In genomic region chr6:24145690-24146131, GRCh38 we compare ENCODE assay signal across 1 cellular context.
A peak's percentile ranks its signal among the peaks of the same experiment; 100 is the strongest.
TF ChIP-seq lines count a peak whose summit lies in the region.

No MANE protein-coding gene starts in this region.

TF ChIP-seq in HepG2, 621 proteins besides CTCF, POLR2A, EP300 and RAD21 (continued from another document and continues in another):
- no peak for TF ChIP-seq ZNF512 (CRISPR knock-in tag; IDR thresholded peaks at IDR 0.05)
- no peak for TF ChIP-seq GPN1 (CRISPR knock-in tag; IDR thresholded peaks at IDR 0.05; ENCODE audit: borderline replicate concordance)
- TF ChIP-seq E2F5 (CRISPR knock-in tag; conservative IDR thresholded peaks at IDR 0.05), result no peak
- TF ChIP-seq HHEX (CRISPR knock-in tag; IDR thresholded peaks at IDR 0.05), result no peak
- peak; percentile 41; the same call in 1 of the 2 replicates for TF ChIP-seq ZNF281 (CRISPR knock-in tag; IDR thresholded peaks at IDR 0.05; ENCODE audit: borderline replicate concordance)
- 0 out of 2 replicates have a peak, but pooled peaks have one; percentile 49 for TF ChIP-seq ZNF816 (CRISPR knock-in tag; IDR thresholded peaks at IDR 0.05; ENCODE audit: borderline replicate concordance)
- peak; percentile 89 for TF ChIP-seq TCF7L2 (IDR thresholded peaks at IDR 0.05; ENCODE audit: low read depth, low read length)
- no peak for TF ChIP-seq ZNF800 (CRISPR knock-in tag; IDR thresholded peaks at IDR 0.05)
- peak; percentile 50; the same call in 1 of the 2 replicates for TF ChIP-seq ZBTB26 (CRISPR knock-in tag; IDR thresholded peaks at IDR 0.05; ENCODE audit: borderline replicate concordance)
- TF ChIP-seq ZNF121 (CRISPR knock-in tag; IDR thresholded peaks at IDR 0.05), result peak; percentile 99
- no peak for TF ChIP-seq RFX5 (IDR thresholded peaks at IDR 0.05; ENCODE audit: low read depth, low read length)
- no peak for TF ChIP-seq ZNF784 (CRISPR knock-in tag; IDR thresholded peaks at IDR 0.05; ENCODE audit: borderline replicate concordance)
- no peak for TF ChIP-seq ZBED4 (CRISPR knock-in tag; IDR thresholded peaks at IDR 0.05; ENCODE audit: borderline replicate concordance)
- peak; percentile 70; the same call in 1 of the 2 replicates for TF ChIP-seq MIER2 (CRISPR knock-in tag; IDR thresholded peaks at IDR 0.05)
- no peak for TF ChIP-seq AFF4 (CRISPR knock-in tag; IDR thresholded peaks at IDR 0.05)
- TF ChIP-seq ZNF33B (CRISPR knock-in tag; IDR thresholded peaks at IDR 0.05), result no peak
- no peak for TF ChIP-seq ZNF441 (CRISPR knock-in tag; IDR thresholded peaks at IDR 0.05; ENCODE audit: borderline replicate concordance)
- TF ChIP-seq HMG20B (CRISPR knock-in tag; conservative IDR thresholded peaks at IDR 0.05), result no peak
- TF ChIP-seq ZNF788 (CRISPR knock-in tag; IDR thresholded peaks at IDR 0.05; ENCODE audit: borderline replicate concordance), result peak; percentile 43; the same call in 1 of the 2 replicates
- TF ChIP-seq DBP (CRISPR knock-in tag; IDR thresholded peaks at IDR 0.05; ENCODE audit: not compliant biosample characterization), result no peak
- no peak for TF ChIP-seq ZNF552 (CRISPR knock-in tag; IDR thresholded peaks at IDR 0.05; ENCODE audit: borderline replicate concordance)
- no peak for TF ChIP-seq ZNF556 (CRISPR knock-in tag; IDR thresholded peaks at IDR 0.05; ENCODE audit: borderline replicate concordance)
- TF ChIP-seq ZIK1 (CRISPR knock-in tag; IDR thresholded peaks at IDR 0.05; ENCODE audit: borderline replicate concordance, low read depth), result no peak
- TF ChIP-seq ZFP36L1 (CRISPR knock-in tag; IDR thresholded peaks at IDR 0.05), result peak; percentile 76; the same call in 1 of the 2 replicates
- no peak for TF ChIP-seq RBM39 (IDR thresholded peaks at IDR 0.05; ENCODE audit: low read depth, low read length, poor library complexity, severe bottlenecking)
- TF ChIP-seq IRF2 (CRISPR knock-in tag; IDR thresholded peaks at IDR 0.05), result no peak; the same call in 1 of the 2 replicates
- peak; percentile 53; the same call in 1 of the 2 replicates for TF ChIP-seq FOXO1 (CRISPR knock-in tag; IDR thresholded peaks at IDR 0.05)
- TF ChIP-seq JUNB (CRISPR knock-in tag; IDR thresholded peaks at IDR 0.05; ENCODE audit: borderline replicate concordance), result no peak
- TF ChIP-seq BATF2 (CRISPR knock-in tag; IDR thresholded peaks at IDR 0.05), result no peak
- TF ChIP-seq PRMT3 (CRISPR knock-in tag; IDR thresholded peaks at IDR 0.05; ENCODE audit: borderline replicate concordance, low read depth), result no peak
- no peak for TF ChIP-seq ZNF576 (CRISPR knock-in tag; IDR thresholded peaks at IDR 0.05)
- TF ChIP-seq ASH2L (IDR thresholded peaks at IDR 0.05; ENCODE audit: insufficient read length, low read depth, low read length), result peak; percentile 75
